Comparison of ENCODE assay signal across 1 cellular context in the genomic region with DNA sequence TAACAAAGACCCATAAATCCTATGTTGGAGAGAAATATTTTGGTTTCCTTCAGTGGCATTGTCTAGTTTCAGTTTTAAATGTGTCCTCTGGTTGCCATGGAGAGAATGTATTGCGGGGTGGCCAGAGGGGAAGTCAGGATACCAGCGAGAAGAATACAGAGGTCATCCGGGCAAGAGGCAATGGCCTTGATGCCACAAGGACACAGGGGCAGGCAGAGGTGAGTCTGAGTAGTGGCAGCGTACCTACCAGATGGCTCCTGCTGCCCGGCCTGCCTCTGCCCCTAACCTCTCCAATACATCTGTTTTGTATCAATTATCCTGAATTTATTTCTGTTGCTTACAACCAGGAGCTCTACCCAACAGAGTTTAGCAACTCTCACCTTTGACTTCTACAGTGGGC.
TF ChIP-seq lines count a peak whose summit lies in the region.

No MANE protein-coding gene starts in this region.

TF ChIP-seq in H1, 55 proteins besides CTCF, POLR2A, EP300 and RAD21:
- TF ChIP-seq, protein P1, sequence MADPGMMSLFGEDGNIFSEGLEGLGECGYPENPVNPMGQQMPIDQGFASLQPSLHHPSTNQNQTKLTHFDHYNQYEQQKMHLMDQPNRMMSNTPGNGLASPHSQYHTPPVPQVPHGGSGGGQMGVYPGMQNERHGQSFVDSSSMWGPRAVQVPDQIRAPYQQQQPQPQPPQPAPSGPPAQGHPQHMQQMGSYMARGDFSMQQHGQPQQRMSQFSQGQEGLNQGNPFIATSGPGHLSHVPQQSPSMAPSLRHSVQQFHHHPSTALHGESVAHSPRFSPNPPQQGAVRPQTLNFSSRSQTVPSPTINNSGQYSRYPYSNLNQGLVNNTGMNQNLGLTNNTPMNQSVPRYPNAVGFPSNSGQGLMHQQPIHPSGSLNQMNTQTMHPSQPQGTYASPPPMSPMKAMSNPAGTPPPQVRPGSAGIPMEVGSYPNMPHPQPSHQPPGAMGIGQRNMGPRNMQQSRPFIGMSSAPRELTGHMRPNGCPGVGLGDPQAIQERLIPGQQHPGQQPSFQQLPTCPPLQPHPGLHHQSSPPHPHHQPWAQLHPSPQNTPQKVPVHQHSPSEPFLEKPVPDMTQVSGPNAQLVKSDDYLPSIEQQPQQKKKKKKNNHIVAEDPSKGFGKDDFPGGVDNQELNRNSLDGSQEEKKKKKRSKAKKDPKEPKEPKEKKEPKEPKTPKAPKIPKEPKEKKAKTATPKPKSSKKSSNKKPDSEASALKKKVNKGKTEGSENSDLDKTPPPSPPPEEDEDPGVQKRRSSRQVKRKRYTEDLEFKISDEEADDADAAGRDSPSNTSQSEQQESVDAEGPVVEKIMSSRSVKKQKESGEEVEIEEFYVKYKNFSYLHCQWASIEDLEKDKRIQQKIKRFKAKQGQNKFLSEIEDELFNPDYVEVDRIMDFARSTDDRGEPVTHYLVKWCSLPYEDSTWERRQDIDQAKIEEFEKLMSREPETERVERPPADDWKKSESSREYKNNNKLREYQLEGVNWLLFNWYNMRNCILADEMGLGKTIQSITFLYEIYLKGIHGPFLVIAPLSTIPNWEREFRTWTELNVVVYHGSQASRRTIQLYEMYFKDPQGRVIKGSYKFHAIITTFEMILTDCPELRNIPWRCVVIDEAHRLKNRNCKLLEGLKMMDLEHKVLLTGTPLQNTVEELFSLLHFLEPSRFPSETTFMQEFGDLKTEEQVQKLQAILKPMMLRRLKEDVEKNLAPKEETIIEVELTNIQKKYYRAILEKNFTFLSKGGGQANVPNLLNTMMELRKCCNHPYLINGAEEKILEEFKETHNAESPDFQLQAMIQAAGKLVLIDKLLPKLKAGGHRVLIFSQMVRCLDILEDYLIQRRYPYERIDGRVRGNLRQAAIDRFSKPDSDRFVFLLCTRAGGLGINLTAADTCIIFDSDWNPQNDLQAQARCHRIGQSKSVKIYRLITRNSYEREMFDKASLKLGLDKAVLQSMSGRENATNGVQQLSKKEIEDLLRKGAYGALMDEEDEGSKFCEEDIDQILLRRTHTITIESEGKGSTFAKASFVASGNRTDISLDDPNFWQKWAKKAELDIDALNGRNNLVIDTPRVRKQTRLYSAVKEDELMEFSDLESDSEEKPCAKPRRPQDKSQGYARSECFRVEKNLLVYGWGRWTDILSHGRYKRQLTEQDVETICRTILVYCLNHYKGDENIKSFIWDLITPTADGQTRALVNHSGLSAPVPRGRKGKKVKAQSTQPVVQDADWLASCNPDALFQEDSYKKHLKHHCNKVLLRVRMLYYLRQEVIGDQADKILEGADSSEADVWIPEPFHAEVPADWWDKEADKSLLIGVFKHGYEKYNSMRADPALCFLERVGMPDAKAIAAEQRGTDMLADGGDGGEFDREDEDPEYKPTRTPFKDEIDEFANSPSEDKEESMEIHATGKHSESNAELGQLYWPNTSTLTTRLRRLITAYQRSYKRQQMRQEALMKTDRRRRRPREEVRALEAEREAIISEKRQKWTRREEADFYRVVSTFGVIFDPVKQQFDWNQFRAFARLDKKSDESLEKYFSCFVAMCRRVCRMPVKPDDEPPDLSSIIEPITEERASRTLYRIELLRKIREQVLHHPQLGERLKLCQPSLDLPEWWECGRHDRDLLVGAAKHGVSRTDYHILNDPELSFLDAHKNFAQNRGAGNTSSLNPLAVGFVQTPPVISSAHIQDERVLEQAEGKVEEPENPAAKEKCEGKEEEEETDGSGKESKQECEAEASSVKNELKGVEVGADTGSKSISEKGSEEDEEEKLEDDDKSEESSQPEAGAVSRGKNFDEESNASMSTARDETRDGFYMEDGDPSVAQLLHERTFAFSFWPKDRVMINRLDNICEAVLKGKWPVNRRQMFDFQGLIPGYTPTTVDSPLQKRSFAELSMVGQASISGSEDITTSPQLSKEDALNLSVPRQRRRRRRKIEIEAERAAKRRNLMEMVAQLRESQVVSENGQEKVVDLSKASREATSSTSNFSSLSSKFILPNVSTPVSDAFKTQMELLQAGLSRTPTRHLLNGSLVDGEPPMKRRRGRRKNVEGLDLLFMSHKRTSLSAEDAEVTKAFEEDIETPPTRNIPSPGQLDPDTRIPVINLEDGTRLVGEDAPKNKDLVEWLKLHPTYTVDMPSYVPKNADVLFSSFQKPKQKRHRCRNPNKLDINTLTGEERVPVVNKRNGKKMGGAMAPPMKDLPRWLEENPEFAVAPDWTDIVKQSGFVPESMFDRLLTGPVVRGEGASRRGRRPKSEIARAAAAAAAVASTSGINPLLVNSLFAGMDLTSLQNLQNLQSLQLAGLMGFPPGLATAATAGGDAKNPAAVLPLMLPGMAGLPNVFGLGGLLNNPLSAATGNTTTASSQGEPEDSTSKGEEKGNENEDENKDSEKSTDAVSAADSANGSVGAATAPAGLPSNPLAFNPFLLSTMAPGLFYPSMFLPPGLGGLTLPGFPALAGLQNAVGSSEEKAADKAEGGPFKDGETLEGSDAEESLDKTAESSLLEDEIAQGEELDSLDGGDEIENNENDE (IDR thresholded peaks at IDR 0.05; ENCODE audit: insufficient replicate concordance, low read length) = no peak
- TF ChIP-seq FOSL1 (IDR thresholded peaks at IDR 0.05; ENCODE audit: insufficient read depth, low read depth, low read length) (no peak), SP4 (IDR thresholded peaks at IDR 0.05; ENCODE audit: low read length) (no peak), CEBPB (IDR thresholded peaks at IDR 0.05; ENCODE audit: low read depth, low read length) (no peak), CTBP2 (IDR thresholded peaks at IDR 0.05; ENCODE audit: borderline replicate concordance, insufficient read depth, insufficient read length, low read length) (no peak), CBX5 (IDR thresholded peaks at IDR 0.05; ENCODE audit: low read depth, low read length) (no peak), KDM4A (IDR thresholded peaks at IDR 0.05; ENCODE audit: low read depth, low read length, severe bottlenecking) (no peak), RXRA (IDR thresholded peaks at IDR 0.05; ENCODE audit: insufficient read depth, low read depth, low read length) (no peak)
